In genomic region chr4:145488310-145488709, GRCh38 we compare ENCODE assay signal across 25 cellular contexts.
"Had no signal": no experiment of that assay in that cellular context is flagged by ENCODE, and none has a peak within 500 bp of the region (broad histone marks: within the 10 kb centered on the region; RNA-seq: fewer than 3 reads in every experiment).

No MANE protein-coding gene starts in this region.

- H3K4me3 Mint-ChIP-seq: activated CD8-positive, alpha-beta T cell treated with anti-CD3 and anti-CD28 coated beads, Interleukin-2, amount 10 ng/mL, durations not matched to agents 7 days and 5 days; activated T-helper 1 cell treated with anti-CD3 and anti-CD28 coated beads, Interleukin-12 subunit alpha, Interleukin-12 subunit beta, Interleukin-2, Interleukin-4 antibody, amounts not matched to agents 30 ng/mL and 10 ng/mL and 1 ng/mL, durations not matched to agents 14 hours and 24 hours and 36 hours; naive B cell; neural progenitor cell; stimulated activated effector memory CD8-positive, alpha-beta T cell treated with anti-CD3 and anti-CD28 coated beads, Interleukin-12 subunit alpha, Interleukin-12 subunit beta, amount 100 ng/mL, for 72 hours had no signal

- H3K27ac Mint-ChIP-seq: activated CD8-positive, alpha-beta T cell treated with anti-CD3 and anti-CD28 coated beads, Interleukin-2, amount 10 ng/mL, durations not matched to agents 7 days and 5 days; activated naive CD4-positive, alpha-beta T cell treated with anti-CD3 and anti-CD28 coated beads, Interleukin-2, amount 50 U/mL, for 72 hours; activated T-helper 1 cell treated with anti-CD3 and anti-CD28 coated beads, Interleukin-12 subunit alpha, Interleukin-12 subunit beta, Interleukin-2, Interleukin-4 antibody, amounts not matched to agents 30 ng/mL and 10 ng/mL and 1 ng/mL, durations not matched to agents 14 hours and 24 hours and 36 hours; neural progenitor cell; stimulated activated effector memory CD8-positive, alpha-beta T cell treated with anti-CD3 and anti-CD28 coated beads, Interleukin-12 subunit alpha, Interleukin-12 subunit beta, amount 100 ng/mL, for 72 hours; stimulated activated naive CD8-positive, alpha-beta T cell treated with anti-CD3 and anti-CD28 coated beads, Interleukin-15, amount 100 ng/mL, for 72 hours had no signal

- FAIRE-seq: frontal cortex, small intestine had no signal

- H3K27ac ChIP-seq: brain microvascular endothelial cell, hepatocyte, left lung, neural progenitor cell, suprapubic skin, tibial nerve had no signal

- H3K27me3 ChIP-seq: brain microvascular endothelial cell, hepatocyte, left lung, neural progenitor cell, suprapubic skin, tibial nerve, uterus had no signal

- H3K4me3 ChIP-seq: hepatocyte, left lung, lung, neural progenitor cell, suprapubic skin, tibial nerve, uterus had no signal

- DNase-seq: activated CD4-positive, alpha-beta T cell treated with anti-CD3 and anti-CD28 coated beads, Interleukin-2, amount 50 U/mL, for 1 hour; activated CD8-positive, alpha-beta T cell treated with anti-CD3 and anti-CD28 coated beads, Interleukin-2, amount 10 ng/mL, durations not matched to agents 7 days and 5 days; activated gamma-delta T cell treated with Interleukin-2 at 50 U/mL for 16 hours; aorta; brain microvascular endothelial cell; caudate nucleus; effector memory CD4-positive, alpha-beta T cell; glutamatergic neuron; kidney glomerular epithelial cell; left lung; posterior cingulate gyrus; small intestine; uterus had no signal

- H3K4me1 Mint-ChIP-seq: stimulated activated effector memory CD8-positive, alpha-beta T cell treated with anti-CD3 and anti-CD28 coated beads, Interleukin-12 subunit alpha, Interleukin-12 subunit beta, amount 100 ng/mL, for 72 hours; stimulated activated naive CD8-positive, alpha-beta T cell treated with anti-CD3 and anti-CD28 coated beads, Interleukin-15, amount 100 ng/mL, for 72 hours had no signal

- H2AFZ ChIP-seq: hepatocyte, neural progenitor cell had no signal

- H3K9ac ChIP-seq: neural progenitor cell had no signal

- ATAC-seq: activated CD8-positive, alpha-beta T cell treated with anti-CD3 and anti-CD28 coated beads, Interleukin-2, amount 10 ng/mL, durations not matched to agents 7 days and 5 days; left lung; sciatic nerve had no signal

- H3K36me3 Mint-ChIP-seq: activated naive CD4-positive, alpha-beta T cell treated with anti-CD3 and anti-CD28 coated beads, Interleukin-2, amount 50 U/mL, for 72 hours; naive B cell; neural progenitor cell; stimulated activated effector memory CD8-positive, alpha-beta T cell treated with anti-CD3 and anti-CD28 coated beads, Interleukin-12 subunit alpha, Interleukin-12 subunit beta, amount 100 ng/mL, for 72 hours had no signal

- H3K9me3 ChIP-seq: left lung, suprapubic skin, tibial nerve, uterus had no signal

- H3K9me3 Mint-ChIP-seq: activated naive CD4-positive, alpha-beta T cell treated with anti-CD3 and anti-CD28 coated beads, Interleukin-2, amount 50 U/mL, for 72 hours; activated T-helper 1 cell treated with anti-CD3 and anti-CD28 coated beads, Interleukin-12 subunit alpha, Interleukin-12 subunit beta, Interleukin-2, Interleukin-4 antibody, amounts not matched to agents 30 ng/mL and 10 ng/mL and 1 ng/mL, durations not matched to agents 14 hours and 24 hours and 36 hours; naive B cell; neural progenitor cell; stimulated activated effector memory CD8-positive, alpha-beta T cell treated with anti-CD3 and anti-CD28 coated beads, Interleukin-12 subunit alpha, Interleukin-12 subunit beta, amount 100 ng/mL, for 72 hours; stimulated activated naive CD8-positive, alpha-beta T cell treated with anti-CD3 and anti-CD28 coated beads, Interleukin-15, amount 100 ng/mL, for 72 hours had no signal

- H3K4me2 ChIP-seq: hepatocyte, neural progenitor cell had no signal

- H3K36me3 ChIP-seq: brain microvascular endothelial cell, left lung, neural progenitor cell, suprapubic skin, tibial nerve, uterus had no signal
